Comparison of ENCODE assay signal across 8 cellular contexts in genomic region chr2:127106457-127106997, GRCh38. TPM values are rescaled to one million over a fixed set of nuclear protein-coding genes. Genes with fewer than 3 reads are reported as not detected.
A peak's percentile ranks its signal among the peaks of the same experiment; 100 is the strongest.
DNase-seq lines count a peak whose midpoint lies in the region; ATAC-seq and TF ChIP-seq lines count a peak whose summit lies in the region.

No MANE protein-coding gene starts in this region.

- H3K79me2 ChIP-seq in osteoblast (ENCODE audit: insufficient read depth, low read length): peaks cover 51% of the 10 kb centered on the region

- peaks cover 32% of the 10 kb centered on the region for H4K20me1 ChIP-seq in osteoblast (ENCODE audit: insufficient read depth, low read length)

- peaks cover 24% of the 10 kb centered on the region for H3K4me1 ChIP-seq in osteoblast (ENCODE audit: insufficient read depth, low read length)

- peak overlapping the region; percentile 76 for H3K4me3 ChIP-seq in AG04449 (ENCODE audit: low read depth, low read length)
- H3K4me3 ChIP-seq in osteoblast (ENCODE audit: insufficient read depth, low read length): peak overlapping the region; percentile 90

- no peaks in the 10 kb centered on the region for H3K36me3 ChIP-seq in osteoblast (ENCODE audit: insufficient read depth, low read length)

- DNase-seq in AG04449 (ENCODE audit: low read depth, low spot score) (no peak), foreskin melanocyte (peak; percentile 13), osteoblast (ENCODE audit: insufficient read length, low spot score, missing footprints) (no peak), GM10248 (ENCODE audit: extremely low spot score) (no peak)
- peak; percentile 13 to 14 for DNase-seq in activated CD4-positive, alpha-beta T cell treated with anti-CD3 and anti-CD28 coated beads, Interleukin-2, amount 50 U/mL, for 48 hours

- peak overlapping the region; percentile 81 for H2AFZ ChIP-seq in osteoblast (ENCODE audit: low read length)

- peak overlapping the region; percentile 86 for H3K4me2 ChIP-seq in osteoblast (ENCODE audit: insufficient read depth, low read length)

- peak; percentile 29 for ATAC-seq in GM19035 (IDR thresholded peaks at IDR 0.05; ENCODE audit: unreplicated experiment)
- ATAC-seq in HG03159 (IDR thresholded peaks at IDR 0.05; ENCODE audit: unreplicated experiment): peak; percentile 19
- ATAC-seq in GM18519 (IDR thresholded peaks at IDR 0.05; ENCODE audit: low FRiP score, unreplicated experiment): no peak

- CTCF ChIA-PET in AG04449 (lab: Yijun Ruan, JAX) (interaction anchor here (1.6 kb wide), 1 partner anchor 56 kb away, joined by 3 read pairs; no protein-coding TSS in a partner anchor), GM10248 (lab: Yijun Ruan, JAX) (interaction anchor here (0.9 to 2.3 kb wide), 3 partner anchors 11 to 39 kb away, joined by 3 to 10 read pairs (median 4); no protein-coding TSS in a partner anchor)

- TF ChIP-seq CTCF in AG04449 (IDR thresholded peaks at IDR 0.05; ENCODE audit: insufficient read depth, low read length, missing control alignments) (no peak), osteoblast (IDR thresholded peaks at IDR 0.05; ENCODE audit: extremely low read depth, low read depth, low read length) (no peak), GM10248 (IDR thresholded peaks at IDR 0.05; ENCODE audit: control extremely low read depth, extremely low read depth, low read depth, missing control alignments) (no peak)

- POLR2A ChIA-PET in AG04449 (lab: Yijun Ruan, JAX): interaction anchor here (0.9 to 1.5 kb wide), 6 partner anchors 19 to 70 kb away, joined by 3 to 5 read pairs (median 5); no protein-coding TSS in a partner anchor
- POLR2A ChIA-PET in GM10248 (lab: Yijun Ruan, JAX): no interaction called here

- peak overlapping the region; percentile 80 for H3K27ac ChIP-seq in osteoblast (ENCODE audit: low read depth, low read length)

- H3K9me3 ChIP-seq in osteoblast (ENCODE audit: low read depth, low read length): no peaks in the 10 kb centered on the region

- no peaks in the 10 kb centered on the region for H3K27me3 ChIP-seq in osteoblast (ENCODE audit: insufficient read depth, low read length)

RNA-seq across cellular contexts. Expression of gene BIN1, which starts 0.4 kb away (rescaled TPM):
- 83.7 and 85.4 TPM in 2 replicates for total RNA-seq in osteoblast

Comparison
In these comparisons a context has a peak if more than half of its experiments do, and no peak if none do; other contexts are left out.
1. DNase-seq: peak in activated CD4-positive, alpha-beta T cell treated with anti-CD3 and anti-CD28 coated beads, Interleukin-2, amount 50 U/mL, for 48 hours (2 of 2) and foreskin melanocyte (single experiment); none in AG04449 (single experiment), osteoblast (single experiment) and GM10248 (single experiment).